Comparison of ENCODE assay signal across 26 cellular contexts in the genomic region with DNA sequence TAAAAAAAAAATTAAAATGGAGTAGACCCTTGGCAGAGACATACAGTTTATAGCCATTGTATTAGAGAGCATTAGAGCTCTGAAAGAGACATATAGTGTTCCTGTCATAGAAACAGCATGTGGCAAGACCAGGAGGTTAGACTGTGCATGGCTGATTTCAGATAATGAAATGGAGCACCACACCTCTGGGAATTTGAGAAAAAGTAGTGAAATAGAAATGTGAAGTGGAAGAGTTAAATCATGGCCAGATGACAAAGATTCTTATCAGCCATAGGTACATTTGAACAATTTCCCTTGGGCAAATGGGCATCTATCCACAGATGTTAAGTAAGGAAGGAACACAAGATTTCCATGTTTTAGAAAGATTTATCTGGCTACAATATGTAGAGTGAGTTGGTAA.
"Had no signal": no experiment of that assay in that cellular context is flagged by ENCODE, and none has a peak within 500 bp of the region (broad histone marks: within the 10 kb centered on the region; RNA-seq: fewer than 3 reads in every experiment).

No MANE protein-coding gene starts in this region.

- H3K9me3 ChIP-seq: ascending aorta, body of pancreas, SJCRH30 had no signal

- H3K4me3 ChIP-seq: ascending aorta, body of pancreas, coronary artery, SJCRH30 had no signal

- H3K36me3 ChIP-seq: ascending aorta, SJCRH30 had no signal

- H3K27ac ChIP-seq: ascending aorta, body of pancreas, coronary artery, SJCRH30 had no signal

- H3K27me3 ChIP-seq: ascending aorta, body of pancreas, SJCRH30 had no signal

- H3K4me1 ChIP-seq: ascending aorta, body of pancreas, SJCRH30 had no signal

- DNase-seq: activated B cell treated with CpG ODN at 0.5 μM for 24 hours; activated CD4-positive, alpha-beta T cell treated with anti-CD3 and anti-CD28 coated beads for 1 hour; activated CD4-positive, alpha-beta T cell treated with anti-CD3 and anti-CD28 coated beads, Interleukin-2, amount 10 ng/mL, durations not matched to agents 24 days and 14 days; activated CD4-positive, alpha-beta T cell treated with anti-CD3 and anti-CD28 coated beads, Interleukin-2, amount 50 U/mL, for 48 hours; activated CD8-positive, alpha-beta memory T cell treated with anti-CD3 and anti-CD28 coated beads, Interleukin-2, amount 10 ng/mL, durations not matched to agents 7 days and 5 days; activated effector memory CD4-positive, alpha-beta T cell treated with Interleukin-2 at 50 U/mL for 16 hours; activated naive CD4-positive, alpha-beta T cell; activated T-cell treated with anti-CD3 and anti-CD28 coated beads, Interleukin-2, amount 50 U/mL, for 24 hours; body of pancreas; central memory CD4-positive, alpha-beta T cell; KBM-7; MV-4-11; NCI-H1105 treated with DMSO at 0.1 percent for 48 hours; NCI-H1436 treated with DMSO at 0.1 percent for 48 hours; NCI-H1930; NCI-H2107; NCI-H2227 treated with DMSO at 0.1 percent for 48 hours; NCI-H526 treated with DMSO at 0.1 percent for 48 hours; NK-92 treated with Interleukin-12 subunit alpha and Interleukin-12 subunit beta, amount 100 ng/mL, for 24 hours; OCI-M1; RPMI8226; SJCRH30; T-helper 2 cell; T1000 had no signal
